1 cellular context compared by ENCODE assay signal in genomic region chr2:215751911-215752272, GRCh38.
TF ChIP-seq lines count a peak whose summit lies in the region.

No MANE protein-coding gene starts in this region.

TF ChIP-seq in IMR-90, 13 proteins besides CTCF, POLR2A, EP300 and RAD21 (continued from another document):
- no peak for TF ChIP-seq ELK1 (IDR thresholded peaks at IDR 0.05; ENCODE audit: borderline replicate concordance, low read depth, low read length)
TF ChIP-seq in IMR-90: peak in this region for 0.
